ENCODE assay signal across 17 cellular contexts in the genomic region with DNA sequence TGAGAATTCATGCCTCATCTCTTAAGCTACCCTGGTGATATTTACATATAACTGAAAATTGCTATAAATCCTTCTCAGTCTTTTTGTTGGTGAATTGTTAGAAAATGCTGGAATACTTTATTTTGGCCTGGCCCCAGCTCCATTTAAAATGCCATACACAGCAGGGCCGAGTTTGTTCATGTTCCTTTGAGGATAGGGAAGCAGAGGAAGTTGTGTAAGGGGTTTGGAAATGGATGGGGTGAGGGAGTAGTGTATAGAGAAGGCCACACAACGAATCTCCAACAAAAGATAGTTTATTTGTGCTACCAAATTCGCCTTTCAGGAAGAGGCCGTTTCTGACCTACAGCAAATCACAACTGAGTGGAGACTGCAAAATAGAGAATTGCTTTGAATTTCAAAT.
"Had no signal": no experiment of that assay in that cellular context is flagged by ENCODE, and none has a peak within 500 bp of the region (broad histone marks: within the 10 kb centered on the region; RNA-seq: fewer than 3 reads in every experiment).

No MANE protein-coding gene starts in this region.

- H3K4me3 ChIP-seq: breast epithelium, pancreas had no signal

- H3K27ac ChIP-seq: breast epithelium, pancreas had no signal

- H3K36me3 Mint-ChIP-seq: activated naive CD8-positive, alpha-beta T cell had no signal

- H3K4me1 Mint-ChIP-seq: activated B cell treated with CpG ODN at 0.5 μM for 24 hours had no signal

- H3K9me3 ChIP-seq: breast epithelium, pancreas had no signal

- DNase-seq: activated B cell treated with CpG ODN at 0.5 μM for 24 hours; activated CD4-positive, alpha-beta T cell treated with anti-CD3 and anti-CD28 coated beads for 48 hours; activated CD8-positive, alpha-beta memory T cell treated with anti-CD3 and anti-CD28 coated beads, Interleukin-2, amount 50 U/mL, for 4 hours; activated CD8-positive, alpha-beta T cell treated with anti-CD3 and anti-CD28 coated beads, Interleukin-2, amount 10 ng/mL, durations not matched to agents 7 days and 5 days; activated gamma-delta T cell; activated T-cell treated with anti-CD3 and anti-CD28 coated beads, Interleukin-2, amount 50 U/mL, for 48 hours; pancreas; retina; SIG-M5; stimulated activated CD4-positive, alpha-beta T cell treated with anti-CD3 and anti-CD28 coated beads, Interleukin-15, amount 100 ng/mL, for 24 hours; stimulated activated CD4-positive, alpha-beta T cell treated with anti-CD3 and anti-CD28 coated beads, Interleukin-4, amount 100 ng/mL, for 1 hour; stimulated activated naive CD4-positive, alpha-beta T cell; trophoblast cell had no signal

- H3K4me3 Mint-ChIP-seq: activated B cell treated with CpG ODN at 0.5 μM for 24 hours; activated CD8-positive, alpha-beta T cell treated with anti-CD3 and anti-CD28 coated beads, Interleukin-2, amount 10 ng/mL, durations not matched to agents 7 days and 5 days; activated naive CD8-positive, alpha-beta T cell; T-helper 1 cell treated with Interleukin-12 subunit alpha and Interleukin-12 subunit beta and Interleukin-4 antibody, amounts not matched to agents 30 μg/mL and 1 μg/mL, for 36 hours had no signal

- H3K27ac Mint-ChIP-seq: activated B cell treated with CpG ODN at 0.5 μM for 24 hours; activated CD8-positive, alpha-beta T cell treated with anti-CD3 and anti-CD28 coated beads, Interleukin-2, amount 10 ng/mL, durations not matched to agents 7 days and 5 days; activated naive CD8-positive, alpha-beta T cell; T-helper 1 cell treated with Interleukin-12 subunit alpha and Interleukin-12 subunit beta and Interleukin-4 antibody, amounts not matched to agents 30 μg/mL and 1 μg/mL, for 36 hours had no signal

- H3K36me3 ChIP-seq: breast epithelium, pancreas had no signal

- H3K27me3 ChIP-seq: breast epithelium, pancreas had no signal

- H3K27me3 Mint-ChIP-seq: activated B cell treated with CpG ODN at 0.5 μM for 24 hours; activated naive CD8-positive, alpha-beta T cell had no signal

- H3K4me1 ChIP-seq: pancreas had no signal

- ATAC-seq: activated CD8-positive, alpha-beta T cell treated with anti-CD3 and anti-CD28 coated beads, Interleukin-2, amount 10 ng/mL, durations not matched to agents 7 days and 5 days; esophagus mucosa; pancreas had no signal

- H3K9me3 Mint-ChIP-seq: activated B cell treated with CpG ODN at 0.5 μM for 24 hours; T-helper 1 cell treated with Interleukin-12 subunit alpha and Interleukin-12 subunit beta and Interleukin-4 antibody, amounts not matched to agents 30 μg/mL and 1 μg/mL, for 36 hours had no signal
